Comparison of ENCODE assay signal across 8 cellular contexts in the genomic region with DNA sequence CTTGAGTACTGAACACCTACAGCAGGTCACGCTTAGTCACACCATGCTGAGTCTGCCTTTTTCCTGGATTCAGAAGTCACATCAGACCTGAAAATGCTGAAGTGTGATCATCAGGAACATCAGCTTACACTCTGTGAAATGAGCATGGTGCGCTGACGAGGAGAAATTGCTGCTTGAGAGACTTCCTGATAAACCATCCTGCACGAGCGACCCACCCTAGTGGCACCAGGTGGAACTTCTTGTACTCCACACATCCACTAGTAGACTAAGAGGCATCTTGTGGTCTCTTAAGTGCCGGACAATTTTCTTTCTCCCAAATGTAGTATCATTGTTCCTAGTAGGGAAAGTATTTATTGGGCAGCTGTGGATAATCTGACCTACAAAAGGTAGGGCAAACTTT. TPM values are rescaled to one million over a fixed set of nuclear protein-coding genes. Genes with fewer than 3 reads are reported as not detected.
DNase-seq lines count a peak whose midpoint lies in the region; ATAC-seq, FAIRE-seq and TF ChIP-seq lines count a peak whose summit lies in the region.

No MANE protein-coding gene starts in this region.

- ATAC-seq in GM12878 (peak; percentile 65), mucosa of descending colon (peak; percentile 83), GM21576 (IDR thresholded peaks at IDR 0.05; ENCODE audit: unreplicated experiment) (no peak), GM19023 (IDR thresholded peaks at IDR 0.05; ENCODE audit: unreplicated experiment) (no peak), HG03108 (IDR thresholded peaks at IDR 0.05; ENCODE audit: unreplicated experiment) (no peak)

- H3K79me2 ChIP-seq in GM12878 (ENCODE audit: control insufficient read depth, insufficient read depth, low read length) = no peaks in the 10 kb centered on the region

- H3K36me3 ChIP-seq in GM12878 (ENCODE audit: control insufficient read depth in 2 of 2, insufficient read depth in 2 of 2, low read length in 1 of 2) = peaks cover 28 to 29% of the 10 kb centered on the region in 2 experiments
- H3K36me3 ChIP-seq in mucosa of descending colon (ENCODE audit: low read depth) = peaks cover 4% of the 10 kb centered on the region

- H2AFZ ChIP-seq in GM12878 (ENCODE audit: control insufficient read depth, low read depth, low read length) = no peak overlapping the region

- POLR2A ChIA-PET in GM12878 (lab: Charles Lee) = no interaction called here

- no peak overlapping the region for H3K4me3 ChIP-seq in Jurkat, Clone E6-1 (ENCODE audit: low read length)
- no peak overlapping the region for H3K4me3 ChIP-seq in GM12878
- no peak overlapping the region for H3K4me3 ChIP-seq in mucosa of descending colon

- H3K4me2 ChIP-seq in GM12878 (ENCODE audit: control insufficient read depth, insufficient read depth) = no peak overlapping the region

- H3K9ac ChIP-seq in GM12878 (ENCODE audit: control insufficient read depth, insufficient read depth, low read length) = no peak overlapping the region

- no peak for TF ChIP-seq POLR2A in GM12878 (IDR thresholded peaks at IDR 0.05; ENCODE audit: low read depth, low read length)

- no peak for FAIRE-seq in GM12878 (lab: Jason Lieb, UNC)

- no peak overlapping the region for H3K27ac ChIP-seq in GM12878 (ENCODE audit: control insufficient read depth, insufficient read depth)

- no TSS peak for BruUV-seq in GM12878 (replicated peaks; lab: Mats Ljungman, UMichigan)

- CTCF ChIA-PET in GM12878 (lab: Yijun Ruan, JAX) = interaction anchor here (0.5 to 1.3 kb wide), 2 partner anchors 16 to 425 kb away, joined by 3 to 4 read pairs; no protein-coding TSS in a partner anchor

- H3K27me3 ChIP-seq in GM12878 (replicated peaks in 1 of 2; ENCODE audit: control insufficient read depth in 2 of 2, insufficient read depth in 2 of 2, low read length in 1 of 2) = no peaks in the 10 kb centered on the region

- no peaks in the 10 kb centered on the region for H4K20me1 ChIP-seq in GM12878 (ENCODE audit: control insufficient read depth, insufficient read depth)

- 94% methylated on average over 6 of the region's 6 CpGs for WGBS in GM12878 (ENCODE audit: insufficient coverage, insufficient replicate concordance, low lambda C conversion rate, missing lambda C conversion rate)

- H3K4me1 ChIP-seq in GM12878 (ENCODE audit: control insufficient read depth, insufficient read depth, low read length) (no peaks in the 10 kb centered on the region), mucosa of descending colon (ENCODE audit: low read depth) (no peaks in the 10 kb centered on the region)

- RAD21 ChIA-PET in GM12878 (lab: Charles Lee; ENCODE audit: unreplicated experiment) = no interaction called here

- DNase-seq in SIG-M5 treated with dmso at 0.1 percent for 504 hours (lab: John Stamatoyannopoulos, UW; ENCODE audit: unreplicated experiment) (peak; percentile 33), SIG-M5 (lab: John Stamatoyannopoulos, UW) (no peak), GM12878 (ENCODE audit: low read depth, low spot score) (no peak), mucosa of descending colon (peak; percentile 49 to 86 (median 72))
- DNase-seq in Jurkat, Clone E6-1 (ENCODE audit: low read depth, low spot score) = peak; percentile 14

- TF ChIP-seq EP300 in GM12878 (IDR thresholded peaks at IDR 0.05; ENCODE audit: borderline replicate concordance in 1 of 2, control insufficient read depth in 1 of 2, low read depth in 2 of 2, low read length in 2 of 2) = no peak

- H3K9me3 ChIP-seq in GM12878 (replicated peaks; ENCODE audit: control insufficient read depth, insufficient read depth, low read length) (no peaks in the 10 kb centered on the region), mucosa of descending colon (no peaks in the 10 kb centered on the region)

- in situ Hi-C loops in GM12878 (cut with MboI) = loop anchor here (5.0 kb wide), 1 partner anchor 178 kb away; no protein-coding TSS in a partner anchor

- intact Hi-C loops in GM12878 (cut with micrococcal nuclease; ENCODE audit: unreplicated experiment) = loop anchor here (10.0 kb wide), 1 partner anchor 1020 kb away; no protein-coding TSS in a partner anchor
- intact Hi-C loops in mucosa of descending colon (cut with DNase I, micrococcal nuclease) = loop anchor here in 1 of 2 donors (10.0 kb wide), 1 partner anchor 180 kb away; no protein-coding TSS in a partner anchor

- SMC1A ChIA-PET in GM12878 (lab: Charles Lee; ENCODE audit: uncharacterized antibody, unreplicated experiment) = interaction anchor here (0.6 to 1.0 kb wide), 2 partner anchors 16 to 657 kb away, joined by 3 read pairs; no protein-coding TSS in a partner anchor

- TF ChIP-seq CTCF in GM12878 (IDR thresholded peaks at IDR 0.05 in 2 of 3, conservative IDR thresholded peaks at IDR 0.05 in 1 of 3; ENCODE audit: control insufficient read depth in 2 of 3, extremely low read depth in 1 of 3, insufficient read depth in 1 of 3, low read depth in 3 of 3, low read length in 3 of 3) (peak; percentile 9 to 48 (median 47); a peak in 4 of 6 replicates), mucosa of descending colon (IDR thresholded peaks at IDR 0.05) (peak; percentile 56)

- TF ChIP-seq RAD21 in GM12878 (IDR thresholded peaks at IDR 0.05; ENCODE audit: insufficient read depth, low read depth, low read length) = 0 out of 2 replicates have a peak, but pooled peaks have one; percentile 20

TF ChIP-seq in GM12878, 131 proteins besides CTCF, POLR2A, EP300 and RAD21 (continues in another document):
- TF ChIP-seq BHLHE40 (IDR thresholded peaks at IDR 0.05; ENCODE audit: borderline replicate concordance in 1 of 2, low read depth in 2 of 2, low read length in 1 of 2) = no peak
- TF ChIP-seq, protein P1, sequence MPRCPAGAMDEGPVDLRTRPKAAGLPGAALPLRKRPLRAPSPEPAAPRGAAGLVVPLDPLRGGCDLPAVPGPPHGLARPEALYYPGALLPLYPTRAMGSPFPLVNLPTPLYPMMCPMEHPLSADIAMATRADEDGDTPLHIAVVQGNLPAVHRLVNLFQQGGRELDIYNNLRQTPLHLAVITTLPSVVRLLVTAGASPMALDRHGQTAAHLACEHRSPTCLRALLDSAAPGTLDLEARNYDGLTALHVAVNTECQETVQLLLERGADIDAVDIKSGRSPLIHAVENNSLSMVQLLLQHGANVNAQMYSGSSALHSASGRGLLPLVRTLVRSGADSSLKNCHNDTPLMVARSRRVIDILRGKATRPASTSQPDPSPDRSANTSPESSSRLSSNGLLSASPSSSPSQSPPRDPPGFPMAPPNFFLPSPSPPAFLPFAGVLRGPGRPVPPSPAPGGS (IDR thresholded peaks at IDR 0.05; ENCODE audit: borderline replicate concordance, insufficient read depth, low read depth, low read length, poor library complexity, severe bottlenecking) = no peak
- TF ChIP-seq ZBED1 (IDR thresholded peaks at IDR 0.05; ENCODE audit: borderline replicate concordance) = no peak
- TF ChIP-seq, protein P2, sequence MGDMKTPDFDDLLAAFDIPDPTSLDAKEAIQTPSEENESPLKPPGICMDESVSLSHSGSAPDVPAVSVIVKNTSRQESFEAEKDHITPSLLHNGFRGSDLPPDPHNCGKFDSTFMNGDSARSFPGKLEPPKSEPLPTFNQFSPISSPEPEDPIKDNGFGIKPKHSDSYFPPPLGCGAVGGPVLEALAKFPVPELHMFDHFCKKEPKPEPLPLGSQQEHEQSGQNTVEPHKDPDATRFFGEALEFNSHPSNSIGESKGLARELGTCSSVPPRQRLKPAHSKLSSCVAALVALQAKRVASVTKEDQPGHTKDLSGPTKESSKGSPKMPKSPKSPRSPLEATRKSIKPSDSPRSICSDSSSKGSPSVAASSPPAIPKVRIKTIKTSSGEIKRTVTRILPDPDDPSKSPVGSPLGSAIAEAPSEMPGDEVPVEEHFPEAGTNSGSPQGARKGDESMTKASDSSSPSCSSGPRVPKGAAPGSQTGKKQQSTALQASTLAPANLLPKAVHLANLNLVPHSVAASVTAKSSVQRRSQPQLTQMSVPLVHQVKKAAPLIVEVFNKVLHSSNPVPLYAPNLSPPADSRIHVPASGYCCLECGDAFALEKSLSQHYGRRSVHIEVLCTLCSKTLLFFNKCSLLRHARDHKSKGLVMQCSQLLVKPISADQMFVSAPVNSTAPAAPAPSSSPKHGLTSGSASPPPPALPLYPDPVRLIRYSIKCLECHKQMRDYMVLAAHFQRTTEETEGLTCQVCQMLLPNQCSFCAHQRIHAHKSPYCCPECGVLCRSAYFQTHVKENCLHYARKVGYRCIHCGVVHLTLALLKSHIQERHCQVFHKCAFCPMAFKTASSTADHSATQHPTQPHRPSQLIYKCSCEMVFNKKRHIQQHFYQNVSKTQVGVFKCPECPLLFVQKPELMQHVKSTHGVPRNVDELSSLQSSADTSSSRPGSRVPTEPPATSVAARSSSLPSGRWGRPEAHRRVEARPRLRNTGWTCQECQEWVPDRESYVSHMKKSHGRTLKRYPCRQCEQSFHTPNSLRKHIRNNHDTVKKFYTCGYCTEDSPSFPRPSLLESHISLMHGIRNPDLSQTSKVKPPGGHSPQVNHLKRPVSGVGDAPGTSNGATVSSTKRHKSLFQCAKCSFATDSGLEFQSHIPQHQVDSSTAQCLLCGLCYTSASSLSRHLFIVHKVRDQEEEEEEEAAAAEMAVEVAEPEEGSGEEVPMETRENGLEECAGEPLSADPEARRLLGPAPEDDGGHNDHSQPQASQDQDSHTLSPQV (IDR thresholded peaks at IDR 0.05) = no peak
- no peak for TF ChIP-seq ESRRA (IDR thresholded peaks at IDR 0.05; ENCODE audit: low read length)
- no peak for TF ChIP-seq CREB1 (IDR thresholded peaks at IDR 0.05; ENCODE audit: low read depth)
- TF ChIP-seq YBX1 (IDR thresholded peaks at IDR 0.05) = no peak
- TF ChIP-seq MEF2B (IDR thresholded peaks at IDR 0.05; ENCODE audit: partially characterized antibody, poor library complexity, severe bottlenecking) = no peak

RNA-seq across cellular contexts. Expression of a gene that starts 51.8 kb away (rescaled TPM):
- not detected for polyA plus RNA-seq in Jurkat, Clone E6-1 (2012; ENCODE audit: insufficient read depth, insufficient read length)
- total RNA-seq in GM12878 (2013; cell fraction: nucleolus; rRNA removed) = not detected in 2 replicates
- total RNA-seq in GM12878 (2014; rRNA removed) = not detected in 2 replicates
- not detected in 2 replicates for total RNA-seq in GM12878 (2014; rRNA removed; fragmentation: Illumina TruSeq; extraction: Trizol)
- total RNA-seq in GM12878 (2021) = not detected in 2 replicates
- not detected for polyA plus RNA-seq in GM12878 (2011; ENCODE audit: low read depth)
- polyA plus RNA-seq in GM12878 (2011; rRNA removed) = not detected in 2 replicates
- polyA plus RNA-seq in GM12878 (2011; cell fraction: cytosol; rRNA removed) = not detected in 2 replicates
- polyA plus RNA-seq in GM12878 (2011; cell fraction: nucleus; rRNA removed) = not detected in 2 replicates
- polyA plus RNA-seq in GM12878 (2012) = not detected in 2 replicates
- polyA plus RNA-seq in GM12878 (2014; fragmentation: Illumina TruSeq; extraction: Trizol) = not detected in 2 replicates
- polyA plus RNA-seq in GM12878 (2014; fragmentation: Nextera tagmentation; extraction: Ambion mirVana) = under 1 TPM in 1 of 2 experiments, not detected in 1; 0.19 TPM
- not detected in 2 replicates for polyA plus RNA-seq in GM12878 (2014; rRNA removed)
- not detected for polyA plus RNA-seq in GM12878 (2016; fragmentation: Nextera tagmentation; extraction: Ambion mirVana)
- not detected in 2 replicates for polyA minus RNA-seq in GM12878 (2011; rRNA and poly(A)+ RNA removed)
- not detected in 2 replicates for polyA minus RNA-seq in GM12878 (2011; cell fraction: cytosol; rRNA and poly(A)+ RNA removed)
- polyA minus RNA-seq in GM12878 (2011; cell fraction: nucleus; rRNA and poly(A)+ RNA removed) = not detected in 2 replicates
- not detected for total RNA-seq in mucosa of descending colon

Comparison
In these comparisons a context has a peak if more than half of its experiments do, and no peak if none do; other contexts are left out.
1. DNase-seq: peak in SIG-M5 treated with dmso at 0.1 percent for 504 hours (single experiment), Jurkat, Clone E6-1 (single experiment) and mucosa of descending colon (3 of 3); none in SIG-M5 (single experiment) and GM12878 (single experiment).
2. ATAC-seq: peak in GM12878 (single experiment) and mucosa of descending colon (single experiment); none in GM21576 (single experiment), GM19023 (single experiment) and HG03108 (single experiment).